22 cellular contexts compared by ENCODE assay signal in genomic region chr9:71921190-71921814, GRCh38. TPM values are rescaled to one million over a fixed set of nuclear protein-coding genes. Genes with fewer than 3 reads are reported as not detected.
DNase-seq lines count a peak whose midpoint lies in the region; ATAC-seq and TF ChIP-seq lines count a peak whose summit lies in the region.
"Had no signal": no experiment of that assay in that cellular context is flagged by ENCODE, and none has a peak within 500 bp of the region (broad histone marks: within the 10 kb centered on the region; RNA-seq: fewer than 3 reads in every experiment).

No MANE protein-coding gene starts in this region.

- H3K9me3 ChIP-seq in PC-3 (ENCODE audit: low read length) = no peaks in the 10 kb centered on the region
- no peaks in the 10 kb centered on the region; the same call in 1 of the 2 replicates for H3K9me3 ChIP-seq in iPS DF 6.9 (ENCODE audit: control insufficient read depth, insufficient read depth, low read length)
- H3K9me3 ChIP-seq: left lung, pancreas had no signal

- CTCF ChIA-PET in PC-3 (lab: Charles Lee) = no interaction called here

- H3K27ac Mint-ChIP-seq in HFFc6 (peak overlapping the region; percentile 35; the same call in 1 of the 2 replicates), type B pancreatic cell (peak overlapping the region; percentile 94)
- H3K27ac Mint-ChIP-seq: activated naive CD8-positive, alpha-beta T cell; activated T-helper 1 cell treated with anti-CD3 and anti-CD28 coated beads, Interleukin-12 subunit alpha, Interleukin-12 subunit beta, Interleukin-2, Interleukin-4 antibody, amounts not matched to agents 30 ng/mL and 10 ng/mL and 1 ng/mL, durations not matched to agents 14 hours and 24 hours and 36 hours had no signal

- no peak for TF ChIP-seq CTCF in HFFc6 (IDR thresholded peaks at IDR 0.05)
- TF ChIP-seq CTCF in PC-3 (conservative IDR thresholded peaks at IDR 0.05; ENCODE audit: low read depth, low read length) = no peak
- TF ChIP-seq CTCF in type B pancreatic cell (conservative IDR thresholded peaks at IDR 0.05) = no peak
- no peak for TF ChIP-seq CTCF in GM13977 (IDR thresholded peaks at IDR 0.05; ENCODE audit: extremely low read depth, insufficient read depth, missing control alignments)
- TF ChIP-seq CTCF in GM20000 (IDR thresholded peaks at IDR 0.05; ENCODE audit: extremely low read depth, missing control alignments) = no peak

- peaks cover 13% of the 10 kb centered on the region for H3K4me1 ChIP-seq in PC-3 (ENCODE audit: insufficient read depth, low read length)
- H3K4me1 ChIP-seq in iPS DF 6.9 (ENCODE audit: control insufficient read depth, insufficient read depth, low read length) = no peaks in the 10 kb centered on the region; the same call in 1 of the 2 replicates
- H3K4me1 ChIP-seq: left lung had no signal

- intact Hi-C loops in PC-3 (cut with micrococcal nuclease) = no loop called here

- no peak overlapping the region for H3K4me3 Mint-ChIP-seq in HFFc6
- H3K4me3 Mint-ChIP-seq in type B pancreatic cell = no peak overlapping the region
- H3K4me3 Mint-ChIP-seq: activated naive CD8-positive, alpha-beta T cell; activated T-helper 1 cell treated with anti-CD3 and anti-CD28 coated beads, Interleukin-12 subunit alpha, Interleukin-12 subunit beta, Interleukin-2, Interleukin-4 antibody, amounts not matched to agents 30 ng/mL and 10 ng/mL and 1 ng/mL, durations not matched to agents 14 hours and 24 hours and 36 hours; CD4-positive, CD25-positive, alpha-beta regulatory T cell; T-helper 2 cell treated with Interferon-gamma antibody and Interleukin-4, amounts not matched to agents 5 μg/mL and 100 μg/mL, for 36 hours had no signal

- H3K27me3 Mint-ChIP-seq in HFFc6 (ENCODE audit: insufficient read depth) (no peaks in the 10 kb centered on the region), type B pancreatic cell (no peaks in the 10 kb centered on the region)
- H3K27me3 Mint-ChIP-seq: activated naive CD8-positive, alpha-beta T cell; CD4-positive, CD25-positive, alpha-beta regulatory T cell had no signal

- H2AFZ ChIP-seq in PC-3 (ENCODE audit: low read length) = no peak overlapping the region

- H3K79me2 ChIP-seq in PC-3 (ENCODE audit: low read length) = peaks cover 57% of the 10 kb centered on the region

- DNase-seq in HFFc6 (no peak), PC-3 (peak; percentile 46), iPS DF 6.9 (ENCODE audit: low read depth, low spot score) (peak; percentile 73), type B pancreatic cell (ENCODE audit: extremely low spot score, unreplicated experiment) (no peak), GM13977 (ENCODE audit: low spot score) (no peak), GM20000 (ENCODE audit: low spot score) (no peak)
- no peak for DNase-seq in activated CD4-positive, alpha-beta T cell treated with anti-CD3 and anti-CD28 coated beads for 48 hours
- DNase-seq: CD4-positive, CD25-positive, alpha-beta regulatory T cell; dorsolateral prefrontal cortex; glutamatergic neuron; Kasumi-1; left lung; NCI-H1048; NCI-H187 treated with DMSO at 0.1 percent for 48 hours; NCI-H2227 treated with DMSO at 0.1 percent for 48 hours; NCI-H748 treated with DMSO at 0.1 percent for 48 hours; pancreas; right cardiac atrium; stimulated activated naive CD8-positive, alpha-beta T cell treated with anti-CD3 and anti-CD28 coated beads, Interleukin-15, Interleukin-2, amounts not matched to agents 100 U/mL and 50 U/mL, for 24 hours had no signal

- H4K20me1 ChIP-seq in PC-3 (ENCODE audit: low read length) = no peaks in the 10 kb centered on the region

- no peak overlapping the region for H3K9ac ChIP-seq in PC-3 (ENCODE audit: low read length)

- no TSS peak for BruUV-seq in PC-3 (replicated peaks; lab: Mats Ljungman, UMichigan)

- H3K27ac ChIP-seq in PC-3 (ENCODE audit: low read length) = no peak overlapping the region
- H3K27ac ChIP-seq in iPS DF 6.9 (ENCODE audit: low read length) = no peak overlapping the region
- H3K27ac ChIP-seq: dorsolateral prefrontal cortex, left lung, pancreas had no signal

- H3K4me1 Mint-ChIP-seq in HFFc6 (ENCODE audit: low read depth) (peaks cover 45% of the 10 kb centered on the region), type B pancreatic cell (ENCODE audit: unreplicated experiment) (peaks cover 28% of the 10 kb centered on the region)

- H3K36me3 ChIP-seq in PC-3 (ENCODE audit: low read depth, low read length) (peaks cover 2% of the 10 kb centered on the region; the same call in 1 of the 2 replicates), iPS DF 6.9 (ENCODE audit: control insufficient read depth, insufficient read depth, low read length) (no peaks in the 10 kb centered on the region; the same call in 1 of the 2 replicates)
- H3K36me3 ChIP-seq: left lung, pancreas had no signal

- H3K9me3 Mint-ChIP-seq in HFFc6 (no peaks in the 10 kb centered on the region), type B pancreatic cell (peaks cover 4% of the 10 kb centered on the region)
- H3K9me3 Mint-ChIP-seq: activated T-helper 1 cell treated with anti-CD3 and anti-CD28 coated beads, Interleukin-12 subunit alpha, Interleukin-12 subunit beta, Interleukin-2, Interleukin-4 antibody, amounts not matched to agents 30 ng/mL and 10 ng/mL and 1 ng/mL, durations not matched to agents 14 hours and 24 hours and 36 hours; CD4-positive, CD25-positive, alpha-beta regulatory T cell; T-helper 2 cell treated with Interferon-gamma antibody and Interleukin-4, amounts not matched to agents 5 μg/mL and 100 μg/mL, for 36 hours had no signal

- 0 out of 2 replicates have a peak overlapping the region, but pooled peaks have one; percentile 13 for H3K4me2 ChIP-seq in PC-3 (ENCODE audit: low read length)

- H3K9me2 ChIP-seq in PC-3 (replicated peaks; ENCODE audit: low read length) = no peaks in the 10 kb centered on the region

- peaks cover 24% of the 10 kb centered on the region for H3K36me3 Mint-ChIP-seq in HFFc6 (ENCODE audit: low read depth)
- peaks cover 30% of the 10 kb centered on the region for H3K36me3 Mint-ChIP-seq in type B pancreatic cell

- H3F3A ChIP-seq in PC-3 (ENCODE audit: low read length, unreplicated experiment) = no peaks in the 10 kb centered on the region

- no peak overlapping the region for H3K4me3 ChIP-seq in PC-3 (ENCODE audit: low read length)
- H3K4me3 ChIP-seq in iPS DF 6.9 (ENCODE audit: low read length) = no peak overlapping the region
- H3K4me3 ChIP-seq: dorsolateral prefrontal cortex, left lung, pancreas had no signal

- peak; percentile 80 for ATAC-seq in PC-3
- ATAC-seq: left lung; pancreas; right cardiac atrium; stimulated activated naive CD8-positive, alpha-beta T cell treated with anti-CD3 and anti-CD28 coated beads, Interleukin-15, Interleukin-2, amounts not matched to agents 100 U/mL and 50 U/mL, for 24 hours had no signal

- POLR2A ChIA-PET in PC-3 (lab: Charles Lee; ENCODE audit: unreplicated experiment) = interaction anchor here (0.7 kb wide), 1 partner anchor 637 kb away, joined by 5 read pairs; no protein-coding TSS in a partner anchor

- H3K27me3 ChIP-seq in PC-3 (ENCODE audit: low read length) (no peaks in the 10 kb centered on the region), iPS DF 6.9 (ENCODE audit: control insufficient read depth, insufficient read depth, low read length) (no peaks in the 10 kb centered on the region)
- H3K27me3 ChIP-seq: dorsolateral prefrontal cortex, left lung, pancreas had no signal

- in situ Hi-C loops in GM13977 (cut with MboI; ENCODE audit: low pct_unique_long_range_greater_than_20kb, low sequenced_read_pairs, unreplicated experiment) = no loop called here

RNA-seq across cellular contexts. Expression of gene C9orf85, which starts 9.9 kb away (rescaled TPM):
- 10 to 100 TPM; 14.1 to 17.9 (median 15.2) TPM for total RNA-seq in HFFc6 (2021; fragmentation: NEBNext Ultra II Directional; extraction: Animal tissue kit (Norgen Biotek cat#: 25700))
- total RNA-seq in PC-3 (2014; rRNA removed) (7.9 and 13.4 TPM in 2 replicates), type B pancreatic cell (ENCODE audit: low replicate concordance) (11.4 and 17.9 TPM in 2 replicates)

RNA-seq across cellular contexts. Expression of gene ABHD17B, which starts 10.3 kb away (rescaled TPM):
- total RNA-seq in HFFc6 (2021; fragmentation: NEBNext Ultra II Directional; extraction: Animal tissue kit (Norgen Biotek cat#: 25700)) = 10 to 100 TPM; 13.6 to 17.9 (median 15.5) TPM
- total RNA-seq in PC-3 (2014; rRNA removed) (10.0 and 11.6 TPM in 2 replicates), type B pancreatic cell (ENCODE audit: low replicate concordance) (35.7 and 38.3 TPM in 2 replicates)

Comparison
In these comparisons a context has a peak if more than half of its experiments do, and no peak if none do; other contexts are left out.
1. DNase-seq: peak in PC-3 (single experiment) and iPS DF 6.9 (single experiment); none in HFFc6 (single experiment), type B pancreatic cell (single experiment), GM13977 (single experiment), GM20000 (single experiment) and activated CD4-positive, alpha-beta T cell treated with anti-CD3 and anti-CD28 coated beads for 48 hours (single experiment).